Comparison of ENCODE assay signal across 8 cellular contexts in genomic region chr2:216057688-216058193, GRCh38. TPM values are rescaled to one million over a fixed set of nuclear protein-coding genes. Genes with fewer than 3 reads are reported as not detected.
DNase-seq lines count a peak whose midpoint lies in the region; ATAC-seq and TF ChIP-seq lines count a peak whose summit lies in the region.

No MANE protein-coding gene starts in this region.

- H3K4me3 ChIP-seq in GM23338, result no peak overlapping the region

- no peaks in the 10 kb centered on the region for H3K9me2 ChIP-seq in GM23338 (ENCODE audit: insufficient read depth)

- H3K27ac Mint-ChIP-seq in GM23338, result no peak overlapping the region; the same call in 1 of the 2 replicates

- H3K4me1 ChIP-seq in GM23338 (ENCODE audit: insufficient read depth), result 0 out of 2 replicates have a peak, but pooled peaks cover 3% of the 10 kb centered on the region

- DNase-seq in GM10266 (ENCODE audit: extremely low spot score) (peak; percentile 64), GM23338 (ENCODE audit: low spot score) (peak; percentile 30), NAMALWA (ENCODE audit: low spot score) (peak; percentile 44), left kidney (ENCODE audit: low read depth, low spot score) (peak; percentile 85), NCI-H2029 (lab: John Stamatoyannopoulos, UW) (no peak), GOT3 (lab: John Stamatoyannopoulos, UW) (no peak)
- DNase-seq in activated T-helper 1 cell treated with anti-CD3 and anti-CD28 coated beads, Interleukin-2, amount 50 U/mL, for 16 hours (ENCODE audit: low read depth in 1 of 2, low spot score in 1 of 2), result peak; percentile 33 to 34
- DNase-seq in stimulated activated CD8-positive, alpha-beta memory T cell treated with anti-CD3 and anti-CD28 coated beads, Interleukin-4, amount 100 ng/mL, for 48 hours, result peak; percentile 54

- peaks cover 13% of the 10 kb centered on the region; the same call in 2 of the 3 replicates for H3K36me3 Mint-ChIP-seq in GM23338 (ENCODE audit: low read depth)

- H3K9me3 Mint-ChIP-seq in GM23338, result no peaks in the 10 kb centered on the region

- no peaks in the 10 kb centered on the region for H3K79me2 ChIP-seq in GM23338 (replicated peaks; ENCODE audit: insufficient read depth)

- ATAC-seq in GM23338, result peak; percentile 35; the same call in 1 of the 3 replicates

- H3K4me3 Mint-ChIP-seq in GM23338, result no peak overlapping the region

- peak overlapping the region; percentile 30; the same call in 1 of the 2 replicates for H3K27ac ChIP-seq in GM23338 (ENCODE audit: low read depth)

- H3K27me3 Mint-ChIP-seq in GM23338 (ENCODE audit: insufficient read depth, low read depth, poor library complexity), result no peaks in the 10 kb centered on the region

- TF ChIP-seq CTCF in GM10266 (IDR thresholded peaks at IDR 0.05; ENCODE audit: control insufficient read depth, insufficient read depth, low read depth, missing control alignments) (no peak), GM23338 (conservative IDR thresholded peaks at IDR 0.05; ENCODE audit: low read depth in 2 of 2) (no peak)

- no peaks in the 10 kb centered on the region for H3K36me3 ChIP-seq in GM23338 (ENCODE audit: insufficient read depth)

- 0 out of 2 replicates have a peak, but pooled peaks cover 3% of the 10 kb centered on the region for H3F3A ChIP-seq in GM23338 (replicated peaks; ENCODE audit: low read depth)

- no peaks in the 10 kb centered on the region; the same call in 1 of the 2 replicates for H4K20me1 ChIP-seq in GM23338 (replicated peaks; ENCODE audit: insufficient read depth)

- no peak overlapping the region for H3K4me2 ChIP-seq in GM23338

- H2AFZ ChIP-seq in GM23338, result no peak overlapping the region

- H3K4me1 Mint-ChIP-seq in GM23338, result peaks cover 4% of the 10 kb centered on the region; the same call in 2 of the 3 replicates

- H3K27me3 ChIP-seq in GM23338 (ENCODE audit: insufficient read depth), result no peaks in the 10 kb centered on the region

TF ChIP-seq in GM23338, 12 proteins besides CTCF, POLR2A, EP300 and RAD21:
- TF ChIP-seq POLR2AphosphoS5 (IDR thresholded peaks at IDR 0.05; ENCODE audit: low read depth) (no peak), ZNF462 (CRISPR knock-in tag; IDR thresholded peaks at IDR 0.05) (no peak), STAT1 (IDR thresholded peaks at IDR 0.05; ENCODE audit: unreplicated experiment) (no peak), EZH2phosphoT487 (IDR thresholded peaks at IDR 0.05; ENCODE audit: unreplicated experiment) (no peak)

RNA-seq across cellular contexts. Expression of gene PECR, which starts 23.9 kb away (rescaled TPM):
- 15.5 and 18.7 TPM in 2 replicates for total RNA-seq in GM23338 (2014; rRNA removed; shearing (Covaris generic))
- 12.1 and 12.7 TPM in 2 replicates for polyA plus RNA-seq in GM23338 (2016; fragmentation: Nextera tagmentation; extraction: Ambion mirVana)

RNA-seq across cellular contexts. Expression of gene TMEM169, which starts 24.0 kb away (rescaled TPM):
- total RNA-seq in GM23338 (2014; rRNA removed; shearing (Covaris generic)), result 3.9 and 8.0 TPM in 2 replicates
- polyA plus RNA-seq in GM23338 (2016; fragmentation: Nextera tagmentation; extraction: Ambion mirVana), result 1.4 and 1.7 TPM in 2 replicates

RNA-seq across cellular contexts. Expression of gene MREG, which starts 44.4 kb away (rescaled TPM):
- 25.3 and 25.8 TPM in 2 replicates for total RNA-seq in GM23338 (2014; rRNA removed; shearing (Covaris generic))
- polyA plus RNA-seq in GM23338 (2016; fragmentation: Nextera tagmentation; extraction: Ambion mirVana), result 19.4 and 21.6 TPM in 2 replicates

RNA-seq across cellular contexts. Expression of gene XRCC5, which starts 51.4 kb away (rescaled TPM):
- 482 and 499 TPM in 2 replicates for total RNA-seq in GM23338 (2014; rRNA removed; shearing (Covaris generic))
- 432 and 524 TPM in 2 replicates for polyA plus RNA-seq in GM23338 (2016; fragmentation: Nextera tagmentation; extraction: Ambion mirVana)

Comparison
In these comparisons a context has a peak if more than half of its experiments do, and no peak if none do; other contexts are left out.
1. DNase-seq: peak in GM10266 (single experiment), GM23338 (single experiment), NAMALWA (single experiment), activated T-helper 1 cell treated with anti-CD3 and anti-CD28 coated beads, Interleukin-2, amount 50 U/mL, for 16 hours (2 of 2), left kidney (single experiment) and stimulated activated CD8-positive, alpha-beta memory T cell treated with anti-CD3 and anti-CD28 coated beads, Interleukin-4, amount 100 ng/mL, for 48 hours (single experiment); none in NCI-H2029 (single experiment) and GOT3 (single experiment).